In genomic region chr1:6417961-6418667, GRCh38 we compare ENCODE assay signal across 15 cellular contexts. TPM values are rescaled to one million over a fixed set of nuclear protein-coding genes. Genes with fewer than 3 reads are reported as not detected.
"Had no signal": no experiment of that assay in that cellular context is flagged by ENCODE, and none has a peak within 500 bp of the region (broad histone marks: within the 10 kb centered on the region; RNA-seq: fewer than 3 reads in every experiment).

No MANE protein-coding gene starts in this region.

- H3K36me3 ChIP-seq: tibial nerve had no signal

- H3K36me3 Mint-ChIP-seq: stimulated activated memory B cell treated with anti-CD40 and anti-IgM and Interleukin-4, amounts not matched to agents 10 μg/mL and 1 μg/mL and 100 μg/mL, for 72 hours; T-cell had no signal

- H3K9me3 ChIP-seq: tibial nerve had no signal

- H3K4me3 ChIP-seq: SK-N-MC, tibial nerve had no signal

- H3K9ac ChIP-seq: parathyroid adenoma had no signal

- H3K9me3 Mint-ChIP-seq: activated CD8-positive, alpha-beta T cell treated with anti-CD3 and anti-CD28 coated beads for 36 hours; nephron progenitor cell; stimulated activated memory B cell treated with anti-CD40 and anti-IgM and Interleukin-4, amounts not matched to agents 10 μg/mL and 1 μg/mL and 100 μg/mL, for 72 hours; T-cell had no signal

- H3K27ac Mint-ChIP-seq: activated CD4-positive, alpha-beta T cell treated with anti-CD3 and anti-CD28 coated beads for 36 hours; activated CD8-positive, alpha-beta T cell treated with anti-CD3 and anti-CD28 coated beads for 36 hours; nephron progenitor cell; stimulated activated memory B cell treated with anti-CD40 and anti-IgM and Interleukin-4, amounts not matched to agents 10 μg/mL and 1 μg/mL and 100 μg/mL, for 72 hours; T-cell had no signal

- H3K4me1 ChIP-seq: parathyroid adenoma had no signal

- DNase-seq: activated CD4-positive, alpha-beta T cell treated with anti-CD3 and anti-CD28 coated beads for 36 hours; activated CD8-positive, alpha-beta memory T cell treated with anti-CD3 and anti-CD28 coated beads, Interleukin-2, amount 50 U/mL, for 4 hours; activated CD8-positive, alpha-beta T cell treated with anti-CD3 and anti-CD28 coated beads for 36 hours; caudate nucleus; effector memory CD4-positive, alpha-beta T cell; nephron progenitor cell; T-cell; T1000 had no signal

- H3K79me2 ChIP-seq: parathyroid adenoma had no signal

- H2AFZ ChIP-seq: parathyroid adenoma had no signal

- H3K27ac ChIP-seq: coronary artery, parathyroid adenoma, SK-N-MC, tibial nerve, VCaP had no signal

- H3K4me3 Mint-ChIP-seq: activated CD4-positive, alpha-beta T cell treated with anti-CD3 and anti-CD28 coated beads for 36 hours; activated CD8-positive, alpha-beta T cell treated with anti-CD3 and anti-CD28 coated beads for 36 hours; nephron progenitor cell; stimulated activated memory B cell treated with anti-CD40 and anti-IgM and Interleukin-4, amounts not matched to agents 10 μg/mL and 1 μg/mL and 100 μg/mL, for 72 hours had no signal

RNA-seq across cellular contexts. Expression of gene HES2, which starts 1.6 kb away (rescaled TPM):
- total RNA-seq: tibial nerve had no signal

RNA-seq across cellular contexts. Expression of gene ESPN, which starts 6.5 kb away (rescaled TPM):
- total RNA-seq: fibroblast of villous mesenchyme had no signal
